ENCODE assay signal across 22 cellular contexts in the genomic region with DNA sequence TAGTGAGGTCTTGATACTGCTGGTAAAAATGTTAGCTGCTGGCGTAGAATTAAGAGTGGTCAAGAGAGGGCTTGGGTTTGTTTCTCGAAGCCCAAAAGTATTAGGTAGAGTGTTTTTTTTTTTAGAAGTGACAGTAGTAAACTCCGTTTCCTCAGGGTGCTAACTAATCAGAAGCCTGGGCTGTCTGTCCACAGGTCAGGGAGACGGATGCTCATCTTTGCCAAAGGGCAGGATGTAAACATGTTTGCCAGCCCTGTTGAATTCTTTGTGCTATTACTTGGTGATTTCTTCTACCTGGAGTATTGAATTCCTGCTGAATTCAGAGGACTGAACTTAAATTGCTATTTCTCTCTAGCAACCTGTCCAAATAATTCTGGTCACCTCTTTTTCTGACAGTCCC.
DNase-seq lines count a peak whose midpoint lies in the region; ATAC-seq and TF ChIP-seq lines count a peak whose summit lies in the region.
"Had no signal": no experiment of that assay in that cellular context is flagged by ENCODE, and none has a peak within 500 bp of the region (broad histone marks: within the 10 kb centered on the region; RNA-seq: fewer than 3 reads in every experiment).

No MANE protein-coding gene starts in this region.

- H3K4me2 ChIP-seq in smooth muscle cell: peak overlapping the region; percentile 47

- H3K27me3 ChIP-seq in smooth muscle cell (ENCODE audit: low read depth): no peaks in the 10 kb centered on the region
- H3K27me3 ChIP-seq: SJSA1 had no signal

- H2AFZ ChIP-seq in smooth muscle cell (ENCODE audit: low read depth): no peak overlapping the region

- H3K27me3 Mint-ChIP-seq in activated naive CD8-positive, alpha-beta T cell: no peaks in the 10 kb centered on the region
- H3K27me3 Mint-ChIP-seq in activated naive CD8-positive, alpha-beta T cell treated with anti-CD3 and anti-CD28 coated beads, Interleukin-2, amount 50 U/mL, for 24 hours: no peaks in the 10 kb centered on the region
- no peaks in the 10 kb centered on the region for H3K27me3 Mint-ChIP-seq in immature natural killer cell (ENCODE audit: low read depth in 3 of 3)
- H3K27me3 Mint-ChIP-seq: CD8-positive, alpha-beta memory T cell had no signal

- H3F3A ChIP-seq in smooth muscle cell (ENCODE audit: low read depth): no peaks in the 10 kb centered on the region

- no peak for DNase-seq in activated naive CD8-positive, alpha-beta T cell treated with anti-CD3 and anti-CD28 coated beads, Interleukin-2, amount 50 U/mL, for 24 hours
- DNase-seq in NCI-H69 (lab: John Stamatoyannopoulos, UW): peak; percentile 23
- DNase-seq in immature natural killer cell: no peak
- no peak for DNase-seq in smooth muscle cell (lab: John Stamatoyannopoulos, UW; ENCODE audit: unreplicated experiment)
- DNase-seq in nucleus accumbens (lab: John Stamatoyannopoulos, UW): no peak
- DNase-seq in activated CD4-positive, CD25-positive, alpha-beta regulatory T cell treated with anti-CD3 and anti-CD28 coated beads, Interleukin-2, amount 50 U/mL, for 72 hours: no peak
- DNase-seq: AML-193; CD8-positive, alpha-beta memory T cell; DMS53; GF-D8; H9; HFFc6; KG1; NCI-H1105 treated with DMSO at 0.1 percent for 48 hours; NCI-H2029 treated with DMSO at 0.1 percent for 48 hours; NCI-H510A treated with DMSO at 0.1 percent for 48 hours; NCI-H774 had no signal

- no peak overlapping the region for H3K4me3 Mint-ChIP-seq in activated naive CD8-positive, alpha-beta T cell
- no peak overlapping the region for H3K4me3 Mint-ChIP-seq in activated naive CD8-positive, alpha-beta T cell treated with anti-CD3 and anti-CD28 coated beads, Interleukin-2, amount 50 U/mL, for 24 hours
- H3K4me3 Mint-ChIP-seq in immature natural killer cell: peak overlapping the region in 4 of 5 donors; percentile 5 to 48 (median 6)
- H3K4me3 Mint-ChIP-seq: CD8-positive, alpha-beta memory T cell; H9 had no signal

- TF ChIP-seq CTCF in smooth muscle cell (IDR thresholded peaks at IDR 0.05; ENCODE audit: borderline replicate concordance, insufficient read depth, poor library complexity, severe bottlenecking): no peak

- H4K20me1 ChIP-seq in smooth muscle cell (ENCODE audit: low read depth): peaks cover 98% of the 10 kb centered on the region

- 84% methylated on average over 4 of the region's 4 CpGs for WGBS in smooth muscle cell (ENCODE audit: low lambda C conversion rate)

- H3K36me3 ChIP-seq in smooth muscle cell (ENCODE audit: low read depth): no peaks in the 10 kb centered on the region

- peaks cover 21% of the 10 kb centered on the region for H3K36me3 Mint-ChIP-seq in activated naive CD8-positive, alpha-beta T cell
- H3K36me3 Mint-ChIP-seq in activated naive CD8-positive, alpha-beta T cell treated with anti-CD3 and anti-CD28 coated beads, Interleukin-2, amount 50 U/mL, for 24 hours (ENCODE audit: low read depth): peaks cover 40% of the 10 kb centered on the region
- peaks cover 0 to 9% (median 7%) of the 10 kb centered on the region in 3 donors for H3K36me3 Mint-ChIP-seq in immature natural killer cell

- H3K4me1 ChIP-seq in smooth muscle cell (ENCODE audit: low read depth): peaks cover 26% of the 10 kb centered on the region

- H3K9ac ChIP-seq in smooth muscle cell (ENCODE audit: low read depth): no peak overlapping the region

- no peak for ATAC-seq in activated naive CD8-positive, alpha-beta T cell treated with anti-CD3 and anti-CD28 coated beads, Interleukin-2, amount 50 U/mL, for 24 hours
- no peak for ATAC-seq in GM21515 (IDR thresholded peaks at IDR 0.05; ENCODE audit: unreplicated experiment)
- ATAC-seq: Right ventricle myocardium inferior had no signal

- peaks cover 3% of the 10 kb centered on the region for H3K9me3 Mint-ChIP-seq in activated naive CD8-positive, alpha-beta T cell (ENCODE audit: low read depth)
- H3K9me3 Mint-ChIP-seq in activated naive CD8-positive, alpha-beta T cell treated with anti-CD3 and anti-CD28 coated beads, Interleukin-2, amount 50 U/mL, for 24 hours: peaks cover 3% of the 10 kb centered on the region
- H3K9me3 Mint-ChIP-seq in immature natural killer cell: no peaks in the 10 kb centered on the region
- H3K9me3 Mint-ChIP-seq: CD8-positive, alpha-beta memory T cell; H9; HFFc6 had no signal

- H3K9me3 ChIP-seq in smooth muscle cell (replicated peaks; ENCODE audit: low read depth): no peaks in the 10 kb centered on the region
- H3K9me3 ChIP-seq: SJSA1 had no signal

- H3K4me3 ChIP-seq in smooth muscle cell: no peak overlapping the region
- H3K4me3 ChIP-seq: SJSA1 had no signal

- H3K27ac ChIP-seq in smooth muscle cell (ENCODE audit: low read depth): peak overlapping the region; percentile 33
- H3K27ac ChIP-seq: C4-2B had no signal

- peak overlapping the region; percentile 13 for H3K27ac Mint-ChIP-seq in activated naive CD8-positive, alpha-beta T cell
- H3K27ac Mint-ChIP-seq in activated naive CD8-positive, alpha-beta T cell treated with anti-CD3 and anti-CD28 coated beads, Interleukin-2, amount 50 U/mL, for 24 hours: no peak overlapping the region
- H3K27ac Mint-ChIP-seq in immature natural killer cell: peak overlapping the region; percentile 23 to 88 (median 53)
- H3K27ac Mint-ChIP-seq: H9 had no signal

- H3K4me1 Mint-ChIP-seq in activated naive CD8-positive, alpha-beta T cell (ENCODE audit: low read depth): peaks cover 40% of the 10 kb centered on the region
- H3K4me1 Mint-ChIP-seq in activated naive CD8-positive, alpha-beta T cell treated with anti-CD3 and anti-CD28 coated beads, Interleukin-2, amount 50 U/mL, for 24 hours: peaks cover 45% of the 10 kb centered on the region
- peaks cover 76 to 83% of the 10 kb centered on the region in 2 donors for H3K4me1 Mint-ChIP-seq in immature natural killer cell

- peaks cover 59% of the 10 kb centered on the region for H3K79me2 ChIP-seq in smooth muscle cell (ENCODE audit: low read depth)

Comparison
In these comparisons a context has a peak if more than half of its experiments do, and no peak if none do; other contexts are left out.
1. H3K4me3 Mint-ChIP-seq: peak in immature natural killer cell (4 of 5); none in activated naive CD8-positive, alpha-beta T cell (single experiment) and activated naive CD8-positive, alpha-beta T cell treated with anti-CD3 and anti-CD28 coated beads, Interleukin-2, amount 50 U/mL, for 24 hours (single experiment).